Comparison of ENCODE assay signal across 18 cellular contexts in the genomic region with DNA sequence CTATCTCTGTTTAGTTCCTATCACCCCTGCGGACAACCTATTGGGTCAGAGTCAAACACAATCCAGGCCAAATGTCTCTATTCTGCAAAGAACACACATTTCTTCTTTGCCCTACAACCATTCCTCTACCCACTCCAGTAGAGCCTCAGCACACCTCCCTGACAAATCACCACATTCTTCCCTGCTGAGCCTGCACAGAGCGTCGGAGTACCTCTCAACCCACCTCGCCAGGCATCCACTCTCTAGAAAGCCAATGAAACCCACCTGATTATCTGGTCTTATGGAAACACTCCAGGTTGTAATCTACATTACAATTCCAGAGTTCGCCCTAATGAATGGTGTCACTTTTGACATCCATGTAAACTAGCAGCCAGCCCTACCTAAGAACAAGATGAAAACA. TPM values are rescaled to one million over a fixed set of nuclear protein-coding genes. Genes with fewer than 3 reads are reported as not detected.
A peak's percentile ranks its signal among the peaks of the same experiment; 100 is the strongest.
DNase-seq lines count a peak whose midpoint lies in the region; ATAC-seq, FAIRE-seq and TF ChIP-seq lines count a peak whose summit lies in the region.
"Had no signal": no experiment of that assay in that cellular context is flagged by ENCODE, and none has a peak within 500 bp of the region (broad histone marks: within the 10 kb centered on the region; RNA-seq: fewer than 3 reads in every experiment).

No MANE protein-coding gene starts in this region.

- H3K4me2 ChIP-seq in GM23338 (no peak overlapping the region), H1 (ENCODE audit: insufficient read depth in 1 of 2, low read depth in 2 of 2, low read length in 2 of 2) (no peak overlapping the region)

- no peak overlapping the region for H4K91ac ChIP-seq in H1 (replicated peaks; ENCODE audit: insufficient read length, low read length)

- DNase-seq in GM23338 (ENCODE audit: low spot score) (peak; percentile 25), H7 (peak; percentile 5), H1 (ENCODE audit: low read depth in 1 of 2, low spot score in 2 of 2) (no peak), GM10248 (ENCODE audit: extremely low spot score) (no peak)
- DNase-seq: C1 segment of cervical spinal cord; Calu3; CD4-positive, alpha-beta memory T cell; COR-L47; DMS53; DMS79 treated with DMSO at 0.1 percent for 48 hours; GF-D8; GM23248; HCEC 1CT had no signal

- no peak overlapping the region for H2BK5ac ChIP-seq in H1 (ENCODE audit: low read depth, low read length)

- no peak overlapping the region for H3K4me3 ChIP-seq in GM23338
- H3K4me3 ChIP-seq in H7 (ENCODE audit: insufficient read depth, low read depth, low read length), result no peak overlapping the region
- no peak overlapping the region for H3K4me3 ChIP-seq in H1 (ENCODE audit: extremely low read depth in 1 of 4, insufficient read depth in 2 of 4, low read depth in 3 of 4, low read length in 4 of 4)
- 0 out of 2 replicates have a peak overlapping the region, but pooled peaks have one; percentile 23 for H3K4me3 ChIP-seq in iPS-20b (ENCODE audit: low read length)
- H3K4me3 ChIP-seq: GM23248 had no signal

- no peak overlapping the region for H2BK12ac ChIP-seq in H1 (ENCODE audit: low read depth, low read length)

- peaks cover 38% of the 10 kb centered on the region for H3K36me3 Mint-ChIP-seq in GM23338 (ENCODE audit: low read depth)

- H3K4me1 ChIP-seq in GM23338 (ENCODE audit: insufficient read depth) (no peaks in the 10 kb centered on the region; the same call in 1 of the 2 replicates), H1 (replicated peaks in 1 of 4; ENCODE audit: control insufficient read depth in 3 of 4, insufficient read depth in 4 of 4, low read length in 3 of 4) (peaks cover 2 to 4% (median 3%) of the 10 kb centered on the region in 4 experiments; a peak in 3 of 7 replicates), iPS-20b (ENCODE audit: insufficient read depth, low read length) (peaks cover 2% of the 10 kb centered on the region; the same call in 1 of the 2 replicates)

- no peak overlapping the region for H3K23ac ChIP-seq in H1 (ENCODE audit: insufficient read length)

- H2AK5ac ChIP-seq in H1 (ENCODE audit: low read depth, low read length), result no peak overlapping the region

- H4K8ac ChIP-seq in H1 (ENCODE audit: extremely low read depth, insufficient read depth, low read length), result no peak overlapping the region

- H3K79me1 ChIP-seq in H1 (ENCODE audit: low read depth, low read length), result no peaks in the 10 kb centered on the region

- no peaks in the 10 kb centered on the region for H3K27me3 ChIP-seq in GM23338 (ENCODE audit: insufficient read depth)
- H3K27me3 ChIP-seq in H7 (ENCODE audit: control insufficient read depth, insufficient read depth, low read length), result no peaks in the 10 kb centered on the region
- H3K27me3 ChIP-seq in H1 (replicated peaks in 1 of 4; ENCODE audit: control insufficient read depth in 3 of 4, extremely low read depth in 1 of 4, insufficient read depth in 3 of 4, low read length in 3 of 4), result peaks cover 0 to 1% (median 0%) of the 10 kb centered on the region in 4 experiments; a peak in 1 of 7 replicates
- no peaks in the 10 kb centered on the region for H3K27me3 ChIP-seq in iPS-20b (ENCODE audit: insufficient read depth, low read length)

- no peak overlapping the region for H3K14ac ChIP-seq in H1 (ENCODE audit: insufficient read length)

- H4K20me1 ChIP-seq in GM23338 (replicated peaks; ENCODE audit: insufficient read depth) (no peaks in the 10 kb centered on the region), H1 (replicated peaks in 1 of 2; ENCODE audit: control insufficient read depth in 1 of 2, insufficient read depth in 2 of 2, low read length in 2 of 2) (no peaks in the 10 kb centered on the region)

- H3K36me3 ChIP-seq in GM23338 (ENCODE audit: insufficient read depth) (peaks cover 5% of the 10 kb centered on the region; the same call in 1 of the 2 replicates), H7 (replicated peaks; ENCODE audit: control insufficient read depth, insufficient read depth, low read length) (no peaks in the 10 kb centered on the region), H1 (ENCODE audit: control insufficient read depth in 2 of 4, insufficient read depth in 4 of 4, low read length in 3 of 4) (peaks cover 0 to 13% (median 5%) of the 10 kb centered on the region in 4 experiments; a peak in 3 of 8 replicates), iPS-20b (ENCODE audit: insufficient read depth, low read depth, low read length) (peaks cover 9% of the 10 kb centered on the region; the same call in 1 of the 2 replicates)

- H3K79me2 ChIP-seq in GM23338 (replicated peaks; ENCODE audit: insufficient read depth) (no peaks in the 10 kb centered on the region), H1 (ENCODE audit: control insufficient read depth in 1 of 2, insufficient read depth in 2 of 2, low read length in 2 of 2) (no peaks in the 10 kb centered on the region)

- no peak overlapping the region for H3K18ac ChIP-seq in H1 (ENCODE audit: extremely low read depth, low read length)

- peaks cover 7% of the 10 kb centered on the region for H3K27me3 Mint-ChIP-seq in GM23338 (ENCODE audit: insufficient read depth, low read depth, poor library complexity)
- H3K27me3 Mint-ChIP-seq: CD4-positive, alpha-beta memory T cell had no signal

- no peak overlapping the region for H2BK15ac ChIP-seq in H1 (ENCODE audit: low read length)

- H3K9me3 Mint-ChIP-seq in GM23338, result peaks cover 15% of the 10 kb centered on the region

- TF ChIP-seq EP300 in H1 (IDR thresholded peaks at IDR 0.05; ENCODE audit: borderline replicate concordance in 1 of 2, low read depth in 2 of 2, low read length in 2 of 2), result no peak

- no peaks in the 10 kb centered on the region for H3K23me2 ChIP-seq in H1 (ENCODE audit: low read depth, low read length)

- H3K4ac ChIP-seq in H1 (replicated peaks; ENCODE audit: insufficient read length, low read depth, low read length), result no peak overlapping the region

- H2BK20ac ChIP-seq in H1 (ENCODE audit: low read length), result no peak overlapping the region

- H3K9ac ChIP-seq in H1 (replicated peaks in 1 of 4; ENCODE audit: extremely low read depth in 1 of 4, low read depth in 3 of 4, low read length in 3 of 4), result no peak overlapping the region
- no peak overlapping the region for H3K9ac ChIP-seq in iPS-20b (ENCODE audit: low read depth, low read length)
- H3K9ac ChIP-seq: GM23248 had no signal

- no peak overlapping the region for H4K5ac ChIP-seq in H1 (ENCODE audit: insufficient read length, low read depth, low read length)

- peaks cover 6% of the 10 kb centered on the region; the same call in 1 of the 2 replicates for H3K9me2 ChIP-seq in GM23338 (ENCODE audit: insufficient read depth)

- POLR2A ChIA-PET in H1 (lab: Charles Lee; ENCODE audit: partially characterized antibody) (no interaction called here), GM10248 (lab: Yijun Ruan, JAX) (no interaction called here)

- no peak overlapping the region for H3K27ac Mint-ChIP-seq in GM23338
- H3K27ac Mint-ChIP-seq: CD4-positive, alpha-beta memory T cell had no signal

- TF ChIP-seq RAD21 in H1 (IDR thresholded peaks at IDR 0.05 in 1 of 2, conservative IDR thresholded peaks at IDR 0.05 in 1 of 2; ENCODE audit: low read depth in 2 of 2, low read length in 2 of 2), result no peak

- CTCF ChIA-PET in H1 (lab: Charles Lee; ENCODE audit: partially characterized antibody), result no interaction called here
- CTCF ChIA-PET in GM10248 (lab: Yijun Ruan, JAX), result no interaction called here

- H3F3A ChIP-seq in GM23338 (replicated peaks; ENCODE audit: low read depth), result no peaks in the 10 kb centered on the region

- H2BK120ac ChIP-seq in H1 (replicated peaks; ENCODE audit: low read depth, low read length), result no peak overlapping the region

- peaks cover 14% of the 10 kb centered on the region for H3K4me1 Mint-ChIP-seq in GM23338
- H3K4me1 Mint-ChIP-seq: CD4-positive, alpha-beta memory T cell had no signal

- H3K56ac ChIP-seq in H1 (replicated peaks; ENCODE audit: insufficient read length, low read depth, low read length), result no peak overlapping the region

- WGBS in H1 (ENCODE audit: extremely low coverage in 1 of 2, insufficient coverage in 1 of 2, insufficient read length in 1 of 2, insufficient replicate concordance in 2 of 2, low coverage in 1 of 2, low lambda C conversion rate in 2 of 2, missing lambda C conversion rate in 1 of 2), 2 experiments, result 34% methylated on average over 5 of the region's 5 CpGs; no CpG with 5 or more reads in 1 of the 2 experiments

- peak; percentile 42 for FAIRE-seq in H1 (lab: Jason Lieb, UNC)
- FAIRE-seq: GM12892, H54 had no signal

- ATAC-seq in GM23338 (peak; percentile 88), HG03442 (IDR thresholded peaks at IDR 0.05; ENCODE audit: unreplicated experiment) (no peak), GM21737 (IDR thresholded peaks at IDR 0.05; ENCODE audit: unreplicated experiment) (no peak)

- H3K4me3 Mint-ChIP-seq in GM23338, result no peak overlapping the region
- H3K4me3 Mint-ChIP-seq: CD4-positive, alpha-beta memory T cell had no signal

- no peak for TF ChIP-seq POLR2A in H1 (IDR thresholded peaks at IDR 0.05; ENCODE audit: control extremely low read depth in 1 of 2, low read depth in 2 of 2, low read length in 2 of 2)

- H3K27ac ChIP-seq in GM23338 (ENCODE audit: low read depth) (no peak overlapping the region), H1 (ENCODE audit: low read depth, low read length) (no peak overlapping the region), iPS-20b (ENCODE audit: low read length) (no peak overlapping the region)
- H3K27ac ChIP-seq: GM23248 had no signal

- H2AFZ ChIP-seq in GM23338, result no peak overlapping the region
- no peak overlapping the region for H2AFZ ChIP-seq in H1 (ENCODE audit: low read length)
- H2AFZ ChIP-seq: GM23248 had no signal

- H3K9me3 ChIP-seq in H1 (ENCODE audit: insufficient read depth in 2 of 2, low read depth in 1 of 2, low read length in 1 of 2) (peaks cover 0 to 5% of the 10 kb centered on the region in 2 experiments; a peak in 2 of 4 replicates), iPS-20b (ENCODE audit: insufficient read depth, low read depth, low read length) (peaks cover 5% of the 10 kb centered on the region; the same call in 1 of the 2 replicates)

- TF ChIP-seq CTCF in GM23338 (conservative IDR thresholded peaks at IDR 0.05; ENCODE audit: low read depth in 2 of 2) (no peak), H1 (IDR thresholded peaks at IDR 0.05; ENCODE audit: control extremely low read depth in 1 of 3, insufficient read depth in 1 of 3, low read depth in 1 of 3, low read length in 3 of 3) (no peak), GM10248 (IDR thresholded peaks at IDR 0.05; ENCODE audit: control extremely low read depth, extremely low read depth, low read depth, missing control alignments) (no peak)

RNA-seq across cellular contexts. Expression of a gene that starts 47.1 kb away (rescaled TPM):
- 42.7 and 48.3 TPM in 2 replicates for total RNA-seq in GM23338 (2014; rRNA removed; shearing (Covaris generic))
- polyA plus RNA-seq in GM23338 (2016; fragmentation: Nextera tagmentation; extraction: Ambion mirVana) (18.4 and 23.4 TPM in 2 replicates), H1 (2011; rRNA removed) (53.3 and 75.5 TPM in 2 replicates)
- total RNA-seq in H7 (2014; rRNA removed; shearing (Covaris generic)), result 4.2 and 7.9 TPM in 2 replicates
- total RNA-seq in H1 (2021; fragmentation: NEBNext Ultra II Directional; extraction: Animal tissue kit (Norgen Biotek cat#: 25700)), result 96.3 and 103 TPM in 2 replicates
- polyA plus RNA-seq in H1 (2011; cell fraction: cytosol; rRNA removed), result 63.3 TPM
- polyA plus RNA-seq in H1 (2011; cell fraction: nucleus; rRNA removed), result 34.7 TPM
- 54.0 to 98.1 TPM (median 75.5 TPM) in 4 replicates for polyA plus RNA-seq in H1 (2012, experiment 1 of 2)
- polyA plus RNA-seq in H1 (2012, experiment 2 of 2), result 6.8 TPM
- 47.7 TPM for polyA plus RNA-seq in H1 (2013, experiment 1 of 2)
- 51.0 TPM for polyA plus RNA-seq in H1 (2013, experiment 2 of 2)
- polyA minus RNA-seq in H1 (2011; rRNA and poly(A)+ RNA removed), result 108 and 153 TPM in 2 replicates
- 32.1 TPM for polyA minus RNA-seq in H1 (2011; cell fraction: cytosol; rRNA and poly(A)+ RNA removed)
- 52.7 TPM for polyA minus RNA-seq in H1 (2011; cell fraction: nucleus; rRNA and poly(A)+ RNA removed)

Comparison
In these comparisons a context has a peak if more than half of its experiments do, and no peak if none do; other contexts are left out.
1. DNase-seq: peak in GM23338 (single experiment) and H7 (single experiment); none in H1 (0 of 2) and GM10248 (single experiment).